Comparison of ENCODE assay signal across 18 cellular contexts in the genomic region with DNA sequence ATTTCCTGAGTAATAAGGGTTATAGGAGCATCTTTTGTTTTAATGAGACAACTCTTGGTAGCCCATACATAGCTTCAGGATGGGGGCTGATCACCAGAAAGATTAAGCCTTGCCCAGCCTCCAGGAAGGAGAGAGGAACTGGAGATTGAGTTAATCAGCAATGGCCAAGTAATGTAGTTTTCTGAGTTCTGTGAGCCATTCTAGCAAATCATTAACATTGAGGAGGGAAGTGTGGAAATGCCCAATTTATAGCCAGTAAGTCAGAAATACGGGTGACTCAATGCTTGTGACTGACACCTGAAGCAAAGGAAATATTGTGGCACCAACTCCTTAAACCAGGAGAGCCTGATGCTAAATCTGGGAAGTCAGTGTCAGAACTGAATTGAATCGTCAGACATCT.
DNase-seq lines count a peak whose midpoint lies in the region; ATAC-seq lines count a peak whose summit lies in the region.
"Had no signal": no experiment of that assay in that cellular context is flagged by ENCODE, and none has a peak within 500 bp of the region (broad histone marks: within the 10 kb centered on the region; RNA-seq: fewer than 3 reads in every experiment).

No MANE protein-coding gene starts in this region.

- peak; percentile 69 for DNase-seq in left kidney (ENCODE audit: low read depth, low spot score)
- DNase-seq in AG08395 (ENCODE audit: low spot score): no peak
- DNase-seq in epidermal melanocyte (ENCODE audit: insufficient read length, low spot score): no peak
- no peak for DNase-seq in NAMALWA (ENCODE audit: low spot score)
- no peak for DNase-seq in Kasumi-1 (lab: John Stamatoyannopoulos, UW)
- DNase-seq: CD8-positive, alpha-beta memory T cell; EL; IMR-90; mammary epithelial cell; NCI-H2081 treated with DMSO at 0.1 percent for 48 hours; NCI-H510A; SHP77; small intestine had no signal

- peak; percentile 80 for ATAC-seq in GM18870 (IDR thresholded peaks at IDR 0.05; ENCODE audit: unreplicated experiment)
- ATAC-seq in GM21447 (IDR thresholded peaks at IDR 0.05; ENCODE audit: unreplicated experiment): peak; percentile 83
- peak; percentile 87 for ATAC-seq in HG03378 (IDR thresholded peaks at IDR 0.05; ENCODE audit: unreplicated experiment)
- ATAC-seq: esophagus mucosa, WTC11 had no signal
